ENCODE assay signal across 8 cellular contexts in the genomic region with DNA sequence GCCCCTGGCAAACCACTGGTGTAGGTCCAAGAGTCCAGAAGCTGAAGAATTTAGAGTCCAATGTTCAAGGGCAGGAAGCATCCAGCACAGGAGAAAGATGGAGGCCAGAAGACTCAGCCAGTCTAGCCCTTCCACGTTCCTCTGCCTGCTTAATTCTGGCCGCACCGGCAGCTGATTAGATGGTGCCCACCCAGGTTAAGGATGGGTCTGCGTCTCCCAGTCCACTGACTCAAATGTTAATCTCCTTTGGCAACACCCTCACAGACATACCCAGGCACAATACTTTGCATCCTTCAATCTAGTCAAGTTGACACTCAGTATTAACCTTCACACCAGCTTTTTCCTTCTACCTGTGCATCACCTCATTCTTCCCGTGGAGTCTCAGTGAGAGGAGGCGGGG.
A peak's percentile ranks its signal among the peaks of the same experiment; 100 is the strongest.
DNase-seq lines count a peak whose midpoint lies in the region; ATAC-seq, FAIRE-seq and TF ChIP-seq lines count a peak whose summit lies in the region.
"Not testable (repeated sequence)": the region's sequence is repeated elsewhere in the genome, so short reads cannot be mapped to it uniquely, and the experiment has no call there.

No MANE protein-coding gene starts in this region.

- H2BK5ac ChIP-seq in neuronal stem cell (ENCODE audit: low read length): not testable (repeated sequence)

- H2BK120ac ChIP-seq in neuronal stem cell (ENCODE audit: low read depth, low read length): not testable (repeated sequence)

- not testable (repeated sequence) for ATAC-seq in activated naive CD4-positive, alpha-beta T cell treated with anti-CD3 and anti-CD28 coated beads, Interleukin-2, amount 50 U/mL, for 72 hours; effector memory CD8-positive, alpha-beta T cell (replicated peaks); HepG2

- H3K9me3 ChIP-seq in BLaER1: peaks cover 24% of the 10 kb centered on the region
- H3K9me3 ChIP-seq in CD8-positive, alpha-beta memory T cell (ENCODE audit: low read length); HepG2 (ENCODE audit: low read length); neuronal stem cell (replicated peaks in 1 of 2; ENCODE audit: control insufficient read depth in 2 of 2, insufficient read depth in 1 of 2, low read depth in 1 of 2, low read length in 2 of 2): not testable (repeated sequence)

- H3K27ac Mint-ChIP-seq in CD8-positive, alpha-beta memory T cell: peak overlapping the region in 7 of 8 donors; percentile 50 to 83 (median 60)
- peak overlapping the region; percentile 46 for H3K27ac Mint-ChIP-seq in activated T-cell treated with anti-CD3 and anti-CD28 coated beads, Interleukin-2, amount 50 U/mL, for 24 hours
- H3K27ac Mint-ChIP-seq in activated naive CD4-positive, alpha-beta T cell treated with anti-CD3 and anti-CD28 coated beads, Interleukin-2, amount 50 U/mL, for 72 hours: peak overlapping the region; percentile 40 to 77
- peak overlapping the region; percentile 26 to 73 for H3K27ac Mint-ChIP-seq in effector memory CD8-positive, alpha-beta T cell

- H3K27me3 Mint-ChIP-seq in CD8-positive, alpha-beta memory T cell; activated T-cell treated with anti-CD3 and anti-CD28 coated beads, Interleukin-2, amount 50 U/mL, for 24 hours; effector memory CD8-positive, alpha-beta T cell: not testable (repeated sequence)

- not testable (repeated sequence) for H2BK12ac ChIP-seq in neuronal stem cell (ENCODE audit: low read length)

- POLR2A ChIA-PET in CD8-positive, alpha-beta memory T cell (lab: Charles Lee); HepG2 (lab: Yijun Ruan, JAX): not testable (repeated sequence)

- CTCF ChIA-PET in CD8-positive, alpha-beta memory T cell (lab: Charles Lee); HepG2 (lab: Yijun Ruan, JAX; ENCODE audit: low intra/inter-chr PET ratio, low total read pairs): not testable (repeated sequence)

- H2BK15ac ChIP-seq in neuronal stem cell (ENCODE audit: low read length): not testable (repeated sequence)

- H4K91ac ChIP-seq in neuronal stem cell (ENCODE audit: low read depth, low read length, poor library complexity): not testable (repeated sequence)

- FAIRE-seq in HepG2 (lab: Jason Lieb, UNC): not testable (repeated sequence)

- peak overlapping the region; percentile 23 for H4K8ac ChIP-seq in neuronal stem cell (ENCODE audit: low read depth, low read length)

- TF ChIP-seq POLR2A in HepG2 (IDR thresholded peaks at IDR 0.05; ENCODE audit: insufficient read depth in 1 of 2, low read depth in 2 of 2, low read length in 2 of 2): not testable (repeated sequence)

- not testable (repeated sequence) for H3K4me3 Mint-ChIP-seq in CD8-positive, alpha-beta memory T cell; activated T-cell treated with anti-CD3 and anti-CD28 coated beads, Interleukin-2, amount 50 U/mL, for 24 hours; effector memory CD8-positive, alpha-beta T cell

- TF ChIP-seq CTCF in HepG2 (CRISPR knock-in tag; IDR thresholded peaks at IDR 0.05): not testable (repeated sequence)

- H2AFZ ChIP-seq in HepG2 (ENCODE audit: low read length); neuronal stem cell (ENCODE audit: low read length): not testable (repeated sequence)

- not testable (repeated sequence) for H3K79me2 ChIP-seq in HepG2 (ENCODE audit: insufficient read depth, low read length)

- H3K4me3 ChIP-seq in BLaER1; CD8-positive, alpha-beta memory T cell (ENCODE audit: low read length); HepG2 (replicated peaks in 1 of 3; ENCODE audit: insufficient read depth in 1 of 3, low read depth in 2 of 3, low read length in 3 of 3); neuronal stem cell (ENCODE audit: low read length in 2 of 2): not testable (repeated sequence)

- H3K4ac ChIP-seq in neuronal stem cell (ENCODE audit: low read length): not testable (repeated sequence)

- H2AK5ac ChIP-seq in neuronal stem cell (ENCODE audit: low read depth, low read length): not testable (repeated sequence)

- TF ChIP-seq EP300 in HepG2 (IDR thresholded peaks at IDR 0.05; ENCODE audit: low read depth in 2 of 2, low read length in 2 of 2); HepG2 (CRISPR knock-in tag; IDR thresholded peaks at IDR 0.05; ENCODE audit: borderline replicate concordance): not testable (repeated sequence)

- H3K9me3 Mint-ChIP-seq in CD8-positive, alpha-beta memory T cell; activated T-cell treated with anti-CD3 and anti-CD28 coated beads, Interleukin-2, amount 50 U/mL, for 24 hours; activated naive CD4-positive, alpha-beta T cell treated with anti-CD3 and anti-CD28 coated beads, Interleukin-2, amount 50 U/mL, for 72 hours; effector memory CD8-positive, alpha-beta T cell: not testable (repeated sequence)

- not testable (repeated sequence) for H3K9ac ChIP-seq in BLaER1; HepG2 (ENCODE audit: insufficient read depth, low read depth, low read length); neuronal stem cell (ENCODE audit: low read depth, low read length, poor library complexity)

- H3K36me3 ChIP-seq in BLaER1: peaks cover 98% of the 10 kb centered on the region
- H3K36me3 ChIP-seq in CD8-positive, alpha-beta memory T cell (ENCODE audit: insufficient read depth, low read length): peaks cover 82% of the 10 kb centered on the region
- peaks cover 13 to 54% of the 10 kb centered on the region in 2 experiments; a peak in 4 of 5 replicates for H3K36me3 ChIP-seq in HepG2 (replicated peaks in 1 of 2; ENCODE audit: control insufficient read depth in 1 of 2, insufficient read depth in 2 of 2, low read length in 2 of 2)
- peaks cover 29 to 78% of the 10 kb centered on the region in 2 donors for H3K36me3 ChIP-seq in neuronal stem cell (replicated peaks in 1 of 2; ENCODE audit: control insufficient read depth in 2 of 2, insufficient read depth in 2 of 2, low read length in 2 of 2)

- H3K18ac ChIP-seq in neuronal stem cell (ENCODE audit: low read length): not testable (repeated sequence)

- in situ Hi-C loops in HepG2 (cut with HindIII; ENCODE audit: extremely low pct_ligation_motif_present, low pct_unique_long_range_greater_than_20kb): not testable (repeated sequence)

- peaks cover 4 to 94% (median 26%) of the 10 kb centered on the region in 3 donors for H3K36me3 Mint-ChIP-seq in CD8-positive, alpha-beta memory T cell
- peaks cover 91% of the 10 kb centered on the region for H3K36me3 Mint-ChIP-seq in activated T-cell treated with anti-CD3 and anti-CD28 coated beads, Interleukin-2, amount 50 U/mL, for 24 hours (ENCODE audit: low read depth)
- peaks cover 9 to 45% of the 10 kb centered on the region in 2 donors for H3K36me3 Mint-ChIP-seq in activated naive CD4-positive, alpha-beta T cell treated with anti-CD3 and anti-CD28 coated beads, Interleukin-2, amount 50 U/mL, for 72 hours
- peaks cover 89% of the 10 kb centered on the region for H3K36me3 Mint-ChIP-seq in effector memory CD8-positive, alpha-beta T cell (ENCODE audit: insufficient read depth)

- peaks cover 31 to 35% (median 32%) of the 10 kb centered on the region in 3 donors for H3K4me1 Mint-ChIP-seq in CD8-positive, alpha-beta memory T cell
- peaks cover 27% of the 10 kb centered on the region for H3K4me1 Mint-ChIP-seq in activated T-cell treated with anti-CD3 and anti-CD28 coated beads, Interleukin-2, amount 50 U/mL, for 24 hours (ENCODE audit: low read depth)
- H3K4me1 Mint-ChIP-seq in effector memory CD8-positive, alpha-beta T cell (ENCODE audit: low read depth in 2 of 2): peaks cover 26 to 34% of the 10 kb centered on the region in 2 donors

- H3K4me2 ChIP-seq in BLaER1; HepG2 (ENCODE audit: low read depth, low read length); neuronal stem cell (ENCODE audit: insufficient read depth, low read length, poor library complexity, severe bottlenecking): not testable (repeated sequence)

- whole genome bisulfite sequencing in HepG2 (ENCODE audit: low lambda C conversion rate): 89% methylated on average over 2 of the region's 6 CpGs
- WGBS in neuronal stem cell (ENCODE audit: extremely low coverage in 2 of 2, insufficient read length in 2 of 2, insufficient replicate concordance in 1 of 2), 2 donors: no CpG with 5 or more reads among the region's 6 CpGs

- BruUV-seq in HepG2 (replicated peaks; lab: Mats Ljungman, UMichigan): not testable (repeated sequence)

- not testable (repeated sequence) for DNase-seq in CD8-positive, alpha-beta memory T cell; activated naive CD4-positive, alpha-beta T cell treated with anti-CD3 and anti-CD28 coated beads, Interleukin-2, amount 50 U/mL, for 72 hours (ENCODE audit: low spot score in 2 of 2); effector memory CD8-positive, alpha-beta T cell; HepG2 (ENCODE audit: low spot score); neuronal stem cell (ENCODE audit: low spot score)
- DNase-seq in activated T-cell treated with anti-CD3 and anti-CD28 coated beads, Interleukin-2, amount 50 U/mL, for 24 hours: peak; percentile 20
- peak; percentile 18 for DNase-seq in ureter (ENCODE audit: low spot score)

- not testable (repeated sequence) for TF ChIP-seq RAD21 in HepG2 (CRISPR knock-in tag; IDR thresholded peaks at IDR 0.05)

- not testable (repeated sequence) for H3K14ac ChIP-seq in neuronal stem cell (ENCODE audit: low read length)

- intact Hi-C loops in HepG2 (cut with micrococcal nuclease; ENCODE audit: unreplicated experiment): not testable (repeated sequence)

- H3K23ac ChIP-seq in neuronal stem cell (ENCODE audit: low read depth, low read length, poor library complexity): not testable (repeated sequence)

- H3K27me3 ChIP-seq in BLaER1; CD8-positive, alpha-beta memory T cell (ENCODE audit: insufficient read depth, low read length, poor library complexity, severe bottlenecking); HepG2 (ENCODE audit: control insufficient read depth in 1 of 2, insufficient read depth in 2 of 2, low read length in 2 of 2); neuronal stem cell (ENCODE audit: control insufficient read depth in 3 of 3, insufficient read depth in 3 of 3, low read depth in 1 of 3, low read length in 3 of 3): not testable (repeated sequence)

- peak overlapping the region; percentile 99 for H3K27ac ChIP-seq in BLaER1
- not testable (repeated sequence) for H3K27ac ChIP-seq in CD8-positive, alpha-beta memory T cell (ENCODE audit: low read depth, low read length); HepG2 (ENCODE audit: extremely low read length, insufficient read depth, low read length); neuronal stem cell (replicated peaks; ENCODE audit: low read length)

- not testable (repeated sequence) for H3K79me1 ChIP-seq in neuronal stem cell (ENCODE audit: low read depth, low read length)

- not testable (repeated sequence) for H4K20me1 ChIP-seq in BLaER1; HepG2 (ENCODE audit: insufficient read depth, low read length)

- H3K4me1 ChIP-seq in BLaER1: peaks cover 72% of the 10 kb centered on the region
- H3K4me1 ChIP-seq in CD8-positive, alpha-beta memory T cell (ENCODE audit: insufficient read depth, low read length): peaks cover 18% of the 10 kb centered on the region
- peaks cover 14% of the 10 kb centered on the region; the same call in 1 of the 2 replicates for H3K4me1 ChIP-seq in HepG2 (ENCODE audit: insufficient read depth, low read length)
- not testable (repeated sequence) for H3K4me1 ChIP-seq in neuronal stem cell (ENCODE audit: control insufficient read depth in 2 of 2, insufficient read depth in 1 of 2, low read depth in 1 of 2, low read length in 2 of 2)
